Comparison of ENCODE assay signal across 28 cellular contexts in genomic region chr11:117586392-117586791, GRCh38.
"Had no signal": no experiment of that assay in that cellular context is flagged by ENCODE, and none has a peak within 500 bp of the region (broad histone marks: within the 10 kb centered on the region; RNA-seq: fewer than 3 reads in every experiment).

No MANE protein-coding gene starts in this region.

- FAIRE-seq: frontal cortex had no signal

- DNase-seq: activated B cell treated with CpG ODN at 0.5 μM for 24 hours; activated CD4-positive, alpha-beta T cell treated with anti-CD3 and anti-CD28 coated beads for 48 hours; activated CD4-positive, alpha-beta T cell treated with anti-CD3 and anti-CD28 coated beads, Interleukin-2, amount 50 U/mL, for 1 hour; activated CD4-positive, alpha-beta T cell treated with anti-CD3 and anti-CD28 coated beads, Interleukin-2, amount 50 U/mL, for 48 hours; activated CD8-positive, alpha-beta memory T cell treated with anti-CD3 and anti-CD28 coated beads for 24 hours; activated CD8-positive, alpha-beta T cell treated with anti-CD3 and anti-CD28 coated beads for 36 hours; activated gamma-delta T cell; activated naive CD4-positive, alpha-beta T cell; activated naive CD4-positive, alpha-beta T cell treated with anti-CD3 and anti-CD28 coated beads, Interleukin-2, amount 10 ng/mL, durations not matched to agents 7 days and 5 days; activated naive CD8-positive, alpha-beta T cell treated with anti-CD3 and anti-CD28 coated beads, Interleukin-2, amount 10 ng/mL, durations not matched to agents 7 days and 5 days; activated T-cell treated with anti-CD3 and anti-CD28 coated beads, Interleukin-2, amount 50 U/mL, for 4 hours; dorsolateral prefrontal cortex; effector memory CD4-positive, alpha-beta T cell; endodermal cell; foreskin fibroblast; T-helper 1 cell; T-helper 17 cell; T1000; WERI-Rb-1 had no signal

- H3K27me3 ChIP-seq: ascending aorta, breast epithelium had no signal

- H3K27ac ChIP-seq: ascending aorta, breast epithelium, cardiac muscle cell, coronary artery, WERI-Rb-1 had no signal

- H3K36me3 ChIP-seq: ascending aorta, breast epithelium, cardiac muscle cell, WERI-Rb-1 had no signal

- H3K9me3 ChIP-seq: ascending aorta, breast epithelium had no signal

- H3K4me1 ChIP-seq: ascending aorta, breast epithelium had no signal

- H3K4me3 ChIP-seq: ascending aorta, breast epithelium, cardiac muscle cell, coronary artery, dorsolateral prefrontal cortex had no signal

- ATAC-seq: activated CD4-positive, CD25-positive, alpha-beta regulatory T cell treated with anti-CD3 and anti-CD28 coated beads, Interleukin-2, amount 50 U/mL, for 24 hours; activated CD8-positive, alpha-beta T cell treated with anti-CD3 and anti-CD28 coated beads for 36 hours; activated naive CD4-positive, alpha-beta T cell treated with anti-CD3 and anti-CD28 coated beads, Interleukin-2, amount 50 U/mL, for 72 hours; activated T-cell treated with anti-CD3 and anti-CD28 coated beads, Interleukin-2, amount 50 U/mL, for 4 hours; activated T-helper 17 cell treated with anti-CD3 and anti-CD28 coated beads, Interleukin-2, amount 50 U/mL, for 72 hours; esophagus mucosa; T-helper 17 cell had no signal
